In genomic region chr4:16916719-16917337, GRCh38 we compare ENCODE assay signal across 8 cellular contexts. TPM values are rescaled to one million over a fixed set of nuclear protein-coding genes. Genes with fewer than 3 reads are reported as not detected.
A peak's percentile ranks its signal among the peaks of the same experiment; 100 is the strongest.
DNase-seq lines count a peak whose midpoint lies in the region; ATAC-seq and TF ChIP-seq lines count a peak whose summit lies in the region.

No MANE protein-coding gene starts in this region.

- no peaks in the 10 kb centered on the region for H3K36me3 ChIP-seq in parathyroid adenoma (ENCODE audit: control insufficient read depth, insufficient read depth, low read length)

- no peak overlapping the region for H2AFZ ChIP-seq in parathyroid adenoma

- no peaks in the 10 kb centered on the region for H3K9me3 ChIP-seq in parathyroid adenoma (ENCODE audit: control insufficient read depth, low read length)

- TF ChIP-seq CTCF in AG10803 (conservative IDR thresholded peaks at IDR 0.05; ENCODE audit: low read length) (peak; percentile 56), endothelial cell (IDR thresholded peaks at IDR 0.05; ENCODE audit: unreplicated experiment) (peak; percentile 96), parathyroid adenoma (IDR thresholded peaks at IDR 0.05) (peak; percentile 47)

- H3K4me2 ChIP-seq in parathyroid adenoma (ENCODE audit: low read length), result no peak overlapping the region

- no peaks in the 10 kb centered on the region for H3K79me2 ChIP-seq in parathyroid adenoma

- no peak overlapping the region for H3K9ac ChIP-seq in parathyroid adenoma

- H3K27me3 Mint-ChIP-seq in endothelial cell (ENCODE audit: unreplicated experiment), result no peaks in the 10 kb centered on the region

- no peaks in the 10 kb centered on the region for H3K4me1 ChIP-seq in parathyroid adenoma

- no peak overlapping the region for H3K4me3 ChIP-seq in AG10803 (ENCODE audit: low read length)
- H3K4me3 ChIP-seq in parathyroid adenoma (ENCODE audit: low read depth, low read length), result no peak overlapping the region

- no peaks in the 10 kb centered on the region for H3K36me3 Mint-ChIP-seq in endothelial cell (ENCODE audit: low read depth, unreplicated experiment)

- H3K4me3 Mint-ChIP-seq in endothelial cell (ENCODE audit: unreplicated experiment), result no peak overlapping the region

- peaks cover 13% of the 10 kb centered on the region for H3K4me1 Mint-ChIP-seq in endothelial cell (ENCODE audit: unreplicated experiment)

- H3K9me3 Mint-ChIP-seq in endothelial cell (ENCODE audit: unreplicated experiment), result no peaks in the 10 kb centered on the region

- ATAC-seq in GM18873 (IDR thresholded peaks at IDR 0.05; ENCODE audit: low FRiP score, unreplicated experiment) (peak; percentile 96), HG03095 (IDR thresholded peaks at IDR 0.05; ENCODE audit: unreplicated experiment) (peak; percentile 97)

- DNase-seq in AG10803 (ENCODE audit: low read depth), result no peak
- DNase-seq in NCI-H526 treated with DMSO at 0.1 percent for 48 hours (lab: John Stamatoyannopoulos, UW), result peak; percentile 44
- DNase-seq in activated CD4-positive, alpha-beta T cell treated with anti-CD3 and anti-CD28 coated beads, Interleukin-2, amount 50 U/mL, for 4 hours, result peak; percentile 55 to 56
- DNase-seq in endothelial cell (ENCODE audit: low spot score), result peak; percentile 76
- DNase-seq in NCI-H1436 treated with DMSO at 0.1 percent for 48 hours (lab: John Stamatoyannopoulos, UW), result no peak

- H3K27ac Mint-ChIP-seq in endothelial cell (ENCODE audit: unreplicated experiment), result no peak overlapping the region

- H3K27me3 ChIP-seq in parathyroid adenoma (ENCODE audit: control insufficient read depth, insufficient read depth, low read length), result no peaks in the 10 kb centered on the region

- no peak overlapping the region for H3K27ac ChIP-seq in parathyroid adenoma

RNA-seq across cellular contexts. Expression of gene LDB2, which starts 18.4 kb away (rescaled TPM):
- 268 TPM for total RNA-seq in endothelial cell (ENCODE audit: unreplicated experiment)

Comparison
In these comparisons a context has a peak if more than half of its experiments do, and no peak if none do; other contexts are left out.
1. DNase-seq: peak in NCI-H526 treated with DMSO at 0.1 percent for 48 hours (single experiment), activated CD4-positive, alpha-beta T cell treated with anti-CD3 and anti-CD28 coated beads, Interleukin-2, amount 50 U/mL, for 4 hours (2 of 2) and endothelial cell (single experiment); none in AG10803 (single experiment) and NCI-H1436 treated with DMSO at 0.1 percent for 48 hours (single experiment).
2. Peak in every context shown above with its lines, with median percentiles within 50 percentile points of each other: CTCF ChIP-seq.